25 cellular contexts compared by ENCODE assay signal in genomic region chr10:94293344-94293743, GRCh38.
DNase-seq lines count a peak whose midpoint lies in the region; ATAC-seq and TF ChIP-seq lines count a peak whose summit lies in the region.
"Had no signal": no experiment of that assay in that cellular context is flagged by ENCODE, and none has a peak within 500 bp of the region (broad histone marks: within the 10 kb centered on the region; RNA-seq: fewer than 3 reads in every experiment).

No MANE protein-coding gene starts in this region.

- no peak for TF ChIP-seq CTCF in fibroblast of the aortic adventitia (IDR thresholded peaks at IDR 0.05; ENCODE audit: insufficient read depth, low read length)
- TF ChIP-seq CTCF in nephron (IDR thresholded peaks at IDR 0.05; ENCODE audit: unreplicated experiment in 3 of 3): no peak

- H3K27ac Mint-ChIP-seq in nephron: peak overlapping the region; percentile 58 to 80 (median 68)
- H3K27ac Mint-ChIP-seq: neural progenitor cell had no signal

- H3K4me3 Mint-ChIP-seq in nephron: no peak overlapping the region
- H3K4me3 Mint-ChIP-seq: neural progenitor cell; stimulated activated naive CD8-positive, alpha-beta T cell treated with anti-CD3 and anti-CD28 coated beads, Interleukin-15, amount 100 ng/mL, for 72 hours had no signal

- DNase-seq in Right ventricle myocardium superior (peak; percentile 45), cardiac septum (ENCODE audit: low spot score) (no peak), fibroblast of the aortic adventitia (ENCODE audit: low read depth) (peak; percentile 69), OCI-M1 (lab: John Stamatoyannopoulos, UW) (no peak), mesenteric fat pad (ENCODE audit: low spot score) (no peak), SIG-M5 (lab: John Stamatoyannopoulos, UW) (no peak)
- DNase-seq in stimulated activated CD4-positive, alpha-beta T cell treated with anti-CD3 and anti-CD28 coated beads, Interleukin-1b, Interleukin-23, amount 100 ng/mL, for 48 hours: no peak
- DNase-seq: activated CD4-positive, alpha-beta T cell treated with anti-CD3 and anti-CD28 coated beads, Interleukin-2, amount 50 U/mL, for 48 hours; activated effector memory CD4-positive, alpha-beta T cell treated with anti-CD3 and anti-CD28 coated beads, Interleukin-2, amount 50 U/mL, for 16 hours; C1 segment of cervical spinal cord; central memory CD4-positive, alpha-beta T cell; erythroblast; glutamatergic neuron; GOT3; left lung; MM.1S; NCI-H1694; NCI-H69; SHP77; spleen; stimulated activated CD4-positive, alpha-beta T cell treated with anti-CD3 and anti-CD28 coated beads, Interleukin-4, amount 100 ng/mL, for 4 hours; stimulated activated naive CD8-positive, alpha-beta T cell treated with anti-CD3 and anti-CD28 coated beads, Interleukin-15, amount 100 ng/mL, for 72 hours; upper lobe of left lung had no signal

- H3K9me3 Mint-ChIP-seq in nephron: no peaks in the 10 kb centered on the region
- H3K9me3 Mint-ChIP-seq: neural progenitor cell; stimulated activated naive CD8-positive, alpha-beta T cell treated with anti-CD3 and anti-CD28 coated beads, Interleukin-15, amount 100 ng/mL, for 72 hours had no signal

- intact Hi-C loops in Right ventricle myocardium superior (cut with DNase I): no loop called here
- intact Hi-C loops in cardiac septum (cut with DNase I): no loop called here

- H3K36me3 Mint-ChIP-seq in nephron (ENCODE audit: low read depth): peaks cover 8% of the 10 kb centered on the region
- H3K36me3 Mint-ChIP-seq: neural progenitor cell had no signal

- H3K4me3 ChIP-seq in fibroblast of the aortic adventitia (ENCODE audit: low read depth, low read length): no peak overlapping the region
- H3K4me3 ChIP-seq: left lung, neural progenitor cell, spleen, upper lobe of left lung had no signal

- ATAC-seq in Right ventricle myocardium superior (ENCODE audit: poor library complexity): peak; percentile 80
- ATAC-seq: stimulated activated naive CD8-positive, alpha-beta T cell treated with anti-CD3 and anti-CD28 coated beads, Interleukin-15, amount 100 ng/mL, for 72 hours had no signal

- H3K4me1 Mint-ChIP-seq in nephron: peaks cover 26% of the 10 kb centered on the region
- H3K4me1 Mint-ChIP-seq: stimulated activated naive CD8-positive, alpha-beta T cell treated with anti-CD3 and anti-CD28 coated beads, Interleukin-15, amount 100 ng/mL, for 72 hours had no signal

- H3K27me3 Mint-ChIP-seq in nephron (ENCODE audit: low read depth): no peaks in the 10 kb centered on the region

Comparison
In these comparisons a context has a peak if more than half of its experiments do, and no peak if none do; other contexts are left out.
1. DNase-seq: peak in Right ventricle myocardium superior (single experiment) and fibroblast of the aortic adventitia (single experiment); none in cardiac septum (single experiment), OCI-M1 (single experiment), mesenteric fat pad (single experiment), SIG-M5 (single experiment) and stimulated activated CD4-positive, alpha-beta T cell treated with anti-CD3 and anti-CD28 coated beads, Interleukin-1b, Interleukin-23, amount 100 ng/mL, for 48 hours (single experiment).